Comparison of ENCODE assay signal across 8 cellular contexts in the genomic region with DNA sequence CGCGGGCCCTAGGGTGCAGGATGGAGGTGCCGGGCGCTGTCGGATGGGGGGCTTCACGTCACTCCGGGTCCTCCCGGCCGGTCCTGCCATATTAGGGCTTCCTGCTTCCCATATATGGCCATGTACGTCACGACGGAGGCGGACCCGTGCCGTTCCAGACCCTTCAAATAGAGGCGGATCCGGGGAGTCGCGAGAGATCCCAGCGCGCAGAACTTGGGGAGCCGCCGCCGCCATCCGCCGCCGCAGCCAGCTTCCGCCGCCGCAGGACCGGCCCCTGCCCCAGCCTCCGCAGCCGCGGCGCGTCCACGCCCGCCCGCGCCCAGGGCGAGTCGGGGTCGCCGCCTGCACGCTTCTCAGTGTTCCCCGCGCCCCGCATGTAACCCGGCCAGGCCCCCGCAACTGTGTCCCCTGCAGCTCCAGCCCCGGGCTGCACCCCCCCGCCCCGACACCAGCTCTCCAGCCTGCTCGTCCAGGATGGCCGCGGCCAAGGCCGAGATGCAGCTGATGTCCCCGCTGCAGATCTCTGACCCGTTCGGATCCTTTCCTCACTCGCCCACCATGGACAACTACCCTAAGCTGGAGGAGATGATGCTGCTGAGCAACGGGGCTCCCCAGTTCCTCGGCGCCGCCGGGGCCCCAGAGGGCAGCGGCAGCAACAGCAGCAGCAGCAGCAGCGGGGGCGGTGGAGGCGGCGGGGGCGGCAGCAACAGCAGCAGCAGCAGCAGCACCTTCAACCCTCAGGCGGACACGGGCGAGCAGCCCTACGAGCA. TPM values are rescaled to one million over a fixed set of nuclear protein-coding genes. Genes with fewer than 3 reads are reported as not detected.
A peak's percentile ranks its signal among the peaks of the same experiment; 100 is the strongest.
DNase-seq lines count a peak whose midpoint lies in the region; ATAC-seq and TF ChIP-seq lines count a peak whose summit lies in the region.

A gene (plus strand): TSS at position 192 of the 770 bp plus-strand sequence. CDS start 283 bp downstream, at position 475.

- peaks cover 15% of the 10 kb centered on the region for H3K4me1 ChIP-seq in testis

- peak within 1 kb of the TSS; percentile 75 to 84 for H3K4me3 ChIP-seq in testis

- no peaks in the 10 kb centered on the region for H3K9me3 Mint-ChIP-seq in activated naive CD4-positive, alpha-beta T cell treated with anti-CD3 and anti-CD28 coated beads, Interleukin-2, amount 50 U/mL, for 24 hours
- peaks cover 9% of the 10 kb centered on the region for H3K9me3 Mint-ChIP-seq in glutamatergic neuron (ENCODE audit: unreplicated experiment)

- H3K27ac Mint-ChIP-seq in activated naive CD4-positive, alpha-beta T cell treated with anti-CD3 and anti-CD28 coated beads, Interleukin-2, amount 50 U/mL, for 24 hours = peak within 1 kb of the TSS; percentile 84
- H3K27ac Mint-ChIP-seq in glutamatergic neuron (ENCODE audit: unreplicated experiment) = peak within 1 kb of the TSS; percentile 86

- no peaks in the 10 kb centered on the region for H3K27me3 Mint-ChIP-seq in activated naive CD4-positive, alpha-beta T cell treated with anti-CD3 and anti-CD28 coated beads, Interleukin-2, amount 50 U/mL, for 24 hours
- peaks cover 15% of the 10 kb centered on the region for H3K27me3 Mint-ChIP-seq in glutamatergic neuron (ENCODE audit: unreplicated experiment)

- peak within 1 kb of the TSS; percentile 91 for H3K4me3 Mint-ChIP-seq in activated naive CD4-positive, alpha-beta T cell treated with anti-CD3 and anti-CD28 coated beads, Interleukin-2, amount 50 U/mL, for 24 hours
- H3K4me3 Mint-ChIP-seq in glutamatergic neuron (ENCODE audit: unreplicated experiment) = peak within 1 kb of the TSS; percentile 88

- ATAC-seq in HG02571 (IDR thresholded peaks at IDR 0.05; ENCODE audit: unreplicated experiment) (peak; percentile 57), SK-N-SH treated with all-trans-retinoic acid at 6 μM for 48 hours (peak; percentile 31), omental fat pad (ENCODE audit: low FRiP score) (peak; percentile 52)

- DNase-seq in GM10266 (ENCODE audit: extremely low spot score) (peak; percentile 95), NAMALWA (ENCODE audit: low spot score) (peak; percentile 93), glutamatergic neuron (peak; percentile 87), omental fat pad (ENCODE audit: low spot score) (peak; percentile 91), testis (peak; percentile 97)

- H3K36me3 Mint-ChIP-seq in activated naive CD4-positive, alpha-beta T cell treated with anti-CD3 and anti-CD28 coated beads, Interleukin-2, amount 50 U/mL, for 24 hours = peaks cover 14% of the 10 kb centered on the region
- peaks cover 5% of the 10 kb centered on the region for H3K36me3 Mint-ChIP-seq in glutamatergic neuron (ENCODE audit: unreplicated experiment)

- TF ChIP-seq POLR2A in testis (IDR thresholded peaks at IDR 0.05) = peak; percentile 45

- TF ChIP-seq CTCF in GM10266 (IDR thresholded peaks at IDR 0.05; ENCODE audit: control insufficient read depth, insufficient read depth, low read depth, missing control alignments) (no peak), glutamatergic neuron (IDR thresholded peaks at IDR 0.05; ENCODE audit: partially characterized antibody, unreplicated experiment) (no peak), omental fat pad (IDR thresholded peaks at IDR 0.05) (no peak), testis (IDR thresholded peaks at IDR 0.05) (peak in 2 of 3 experiments; percentile 14 to 34)

- peaks cover 37% of the 10 kb centered on the region for H3K4me1 Mint-ChIP-seq in activated naive CD4-positive, alpha-beta T cell treated with anti-CD3 and anti-CD28 coated beads, Interleukin-2, amount 50 U/mL, for 24 hours
- H3K4me1 Mint-ChIP-seq in glutamatergic neuron (ENCODE audit: low read depth, unreplicated experiment) = peaks cover 5% of the 10 kb centered on the region

- 0% methylated on average over 3 to 76 of the region's 76 CpGs for WGBS in testis, 2 donors

- H3K36me3 ChIP-seq in testis (ENCODE audit: low read depth, missing control alignments) = no peaks in the 10 kb centered on the region

- no peaks in the 10 kb centered on the region for H3K27me3 ChIP-seq in testis

- no peaks in the 10 kb centered on the region for H3K9me3 ChIP-seq in testis

- peak within 1 kb of the TSS; percentile 93 to 98 for H3K27ac ChIP-seq in testis

- intact Hi-C loops in testis (cut with DNase I; ENCODE audit: low total_unique reads) = no loop called here

TF ChIP-seq in SK-N-SH treated with all-trans-retinoic acid at 6 μM for 48 hours, 23 proteins besides CTCF, POLR2A, EP300 and RAD21 (continues in another document):
- TF ChIP-seq ARNTL (CRISPR knock-in tag; IDR thresholded peaks at IDR 0.05; ENCODE audit: borderline replicate concordance, low read depth) (no peak), BACH2 (CRISPR knock-in tag; IDR thresholded peaks at IDR 0.05; ENCODE audit: borderline replicate concordance) (no peak), ZFP30 (CRISPR knock-in tag; IDR thresholded peaks at IDR 0.05) (peak; percentile 31; the same call in 1 of the 2 replicates), CSDC2 (CRISPR knock-in tag; IDR thresholded peaks at IDR 0.05) (0 out of 2 replicates have a peak, but pooled peaks have one; percentile 53), TOX (CRISPR knock-in tag; IDR thresholded peaks at IDR 0.05; ENCODE audit: borderline replicate concordance) (peak; percentile 10; the same call in 1 of the 2 replicates)
- TF ChIP-seq, protein P1, sequence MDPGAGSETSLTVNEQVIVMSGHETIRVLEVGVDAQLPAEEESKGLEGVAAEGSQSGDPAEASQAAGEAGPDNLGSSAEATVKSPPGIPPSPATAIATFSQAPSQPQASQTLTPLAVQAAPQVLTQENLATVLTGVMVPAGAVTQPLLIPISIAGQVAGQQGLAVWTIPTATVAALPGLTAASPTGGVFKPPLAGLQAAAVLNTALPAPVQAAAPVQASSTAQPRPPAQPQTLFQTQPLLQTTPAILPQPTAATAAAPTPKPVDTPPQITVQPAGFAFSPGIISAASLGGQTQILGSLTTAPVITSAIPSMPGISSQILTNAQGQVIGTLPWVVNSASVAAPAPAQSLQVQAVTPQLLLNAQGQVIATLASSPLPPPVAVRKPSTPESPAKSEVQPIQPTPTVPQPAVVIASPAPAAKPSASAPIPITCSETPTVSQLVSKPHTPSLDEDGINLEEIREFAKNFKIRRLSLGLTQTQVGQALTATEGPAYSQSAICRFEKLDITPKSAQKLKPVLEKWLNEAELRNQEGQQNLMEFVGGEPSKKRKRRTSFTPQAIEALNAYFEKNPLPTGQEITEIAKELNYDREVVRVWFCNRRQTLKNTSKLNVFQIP (CRISPR knock-in tag; IDR thresholded peaks at IDR 0.05; ENCODE audit: borderline replicate concordance, low read depth) = no peak
- TF ChIP-seq, protein P2, sequence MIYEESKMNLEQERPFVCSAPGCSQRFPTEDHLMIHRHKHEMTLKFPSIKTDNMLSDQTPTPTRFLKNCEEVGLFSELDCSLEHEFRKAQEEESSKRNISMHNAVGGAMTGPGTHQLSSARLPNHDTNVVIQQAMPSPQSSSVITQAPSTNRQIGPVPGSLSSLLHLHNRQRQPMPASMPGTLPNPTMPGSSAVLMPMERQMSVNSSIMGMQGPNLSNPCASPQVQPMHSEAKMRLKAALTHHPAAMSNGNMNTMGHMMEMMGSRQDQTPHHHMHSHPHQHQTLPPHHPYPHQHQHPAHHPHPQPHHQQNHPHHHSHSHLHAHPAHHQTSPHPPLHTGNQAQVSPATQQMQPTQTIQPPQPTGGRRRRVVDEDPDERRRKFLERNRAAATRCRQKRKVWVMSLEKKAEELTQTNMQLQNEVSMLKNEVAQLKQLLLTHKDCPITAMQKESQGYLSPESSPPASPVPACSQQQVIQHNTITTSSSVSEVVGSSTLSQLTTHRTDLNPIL (CRISPR knock-in tag; IDR thresholded peaks at IDR 0.05; ENCODE audit: low read depth) = no peak
- TF ChIP-seq, protein P3, sequence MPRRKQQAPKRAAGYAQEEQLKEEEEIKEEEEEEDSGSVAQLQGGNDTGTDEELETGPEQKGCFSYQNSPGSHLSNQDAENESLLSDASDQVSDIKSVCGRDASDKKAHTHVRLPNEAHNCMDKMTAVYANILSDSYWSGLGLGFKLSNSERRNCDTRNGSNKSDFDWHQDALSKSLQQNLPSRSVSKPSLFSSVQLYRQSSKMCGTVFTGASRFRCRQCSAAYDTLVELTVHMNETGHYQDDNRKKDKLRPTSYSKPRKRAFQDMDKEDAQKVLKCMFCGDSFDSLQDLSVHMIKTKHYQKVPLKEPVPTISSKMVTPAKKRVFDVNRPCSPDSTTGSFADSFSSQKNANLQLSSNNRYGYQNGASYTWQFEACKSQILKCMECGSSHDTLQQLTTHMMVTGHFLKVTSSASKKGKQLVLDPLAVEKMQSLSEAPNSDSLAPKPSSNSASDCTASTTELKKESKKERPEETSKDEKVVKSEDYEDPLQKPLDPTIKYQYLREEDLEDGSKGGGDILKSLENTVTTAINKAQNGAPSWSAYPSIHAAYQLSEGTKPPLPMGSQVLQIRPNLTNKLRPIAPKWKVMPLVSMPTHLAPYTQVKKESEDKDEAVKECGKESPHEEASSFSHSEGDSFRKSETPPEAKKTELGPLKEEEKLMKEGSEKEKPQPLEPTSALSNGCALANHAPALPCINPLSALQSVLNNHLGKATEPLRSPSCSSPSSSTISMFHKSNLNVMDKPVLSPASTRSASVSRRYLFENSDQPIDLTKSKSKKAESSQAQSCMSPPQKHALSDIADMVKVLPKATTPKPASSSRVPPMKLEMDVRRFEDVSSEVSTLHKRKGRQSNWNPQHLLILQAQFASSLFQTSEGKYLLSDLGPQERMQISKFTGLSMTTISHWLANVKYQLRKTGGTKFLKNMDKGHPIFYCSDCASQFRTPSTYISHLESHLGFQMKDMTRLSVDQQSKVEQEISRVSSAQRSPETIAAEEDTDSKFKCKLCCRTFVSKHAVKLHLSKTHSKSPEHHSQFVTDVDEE (CRISPR knock-in tag; IDR thresholded peaks at IDR 0.05) = 0 out of 2 replicates have a peak, but pooled peaks have one; percentile 29

RNA-seq across cellular contexts. Expression of the gene that starts here (rescaled TPM):
- total RNA-seq in glutamatergic neuron (ENCODE audit: unreplicated experiment) = 1.3 TPM
- 100 to 1,000 TPM in 3 of 4 donors, 10 to 100 TPM in 1; 95.1 to 280 (median 157) TPM for total RNA-seq in omental fat pad
- total RNA-seq in testis = 10 to 100 TPM in 1 of 2 donors, 1 to 10 TPM in 1; 8.7 to 11.9 TPM
- 63.6 TPM for polyA plus RNA-seq in testis (ENCODE audit: insufficient read depth, low read depth, low replicate concordance)

Comparison
In these comparisons a context has a peak if more than half of its experiments do, and no peak if none do; other contexts are left out.
1. Peak in every context shown above with its lines: DNase-seq, ATAC-seq, H3K4me3 ChIP-seq and H3K27ac ChIP-seq.
2. RNA of the gene that starts here (total RNA-seq): 95.1 to 280 TPM in omental fat pad; 8.7 to 11.9 TPM in testis and 1.3 TPM in glutamatergic neuron (single experiment); every median in the first group is over 4 times any median in the second.
3. CTCF ChIP-seq: peak in testis (2 of 3); none in GM10266 (single experiment), glutamatergic neuron (single experiment) and omental fat pad (0 of 3).